Comparison of ENCODE assay signal across 21 cellular contexts in the genomic region with DNA sequence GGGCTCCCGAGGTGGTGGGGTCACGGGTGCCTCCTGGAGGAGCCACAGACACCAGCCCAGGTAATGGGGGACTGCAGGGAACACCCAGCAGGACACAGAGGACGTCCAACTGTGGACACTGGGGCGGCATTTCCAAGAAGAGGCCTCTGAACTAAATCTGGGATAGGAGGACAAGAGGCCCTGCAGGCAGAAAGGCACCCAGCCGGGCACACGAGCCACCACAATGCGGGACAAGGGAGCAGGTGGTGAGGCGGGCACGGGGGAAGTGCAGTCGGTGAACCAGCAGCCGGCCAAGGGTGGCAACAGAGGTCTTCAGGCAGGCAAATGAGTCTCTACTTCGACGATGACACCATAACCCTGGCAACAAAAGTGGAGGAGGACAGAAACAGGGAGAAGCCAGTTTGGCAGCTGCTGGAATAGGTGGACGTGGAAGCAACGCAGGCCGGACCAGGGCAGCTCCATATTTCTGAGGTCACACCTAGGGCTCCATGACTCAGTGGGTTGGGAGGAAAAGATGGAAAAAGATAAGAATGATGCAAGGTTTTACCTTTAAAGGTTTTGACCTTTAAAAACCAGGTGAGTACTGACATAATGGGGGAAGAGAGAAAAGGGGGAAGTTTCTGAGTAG. TPM values are rescaled to one million over a fixed set of nuclear protein-coding genes. Genes with fewer than 3 reads are reported as not detected.
DNase-seq lines count a peak whose midpoint lies in the region; ATAC-seq and TF ChIP-seq lines count a peak whose summit lies in the region.
"Had no signal": no experiment of that assay in that cellular context is flagged by ENCODE, and none has a peak within 500 bp of the region (broad histone marks: within the 10 kb centered on the region; RNA-seq: fewer than 3 reads in every experiment).

No MANE protein-coding gene starts in this region.

- H2BK5ac ChIP-seq in mesenchymal stem cell (ENCODE audit: low read depth, low read length, poor library complexity, severe bottlenecking): no peak overlapping the region
- H2BK5ac ChIP-seq in trophoblast cell (ENCODE audit: low read depth, low read length, poor library complexity): no peak overlapping the region

- no peak overlapping the region for H4K12ac ChIP-seq in trophoblast cell (ENCODE audit: low read depth, low read length)

- ATAC-seq in HG03280 (IDR thresholded peaks at IDR 0.05; ENCODE audit: unreplicated experiment): no peak
- ATAC-seq: A549 had no signal

- no peaks in the 10 kb centered on the region for H3K79me2 ChIP-seq in PC-9 (ENCODE audit: low read depth)
- no peaks in the 10 kb centered on the region for H3K79me2 ChIP-seq in trophoblast cell (ENCODE audit: control insufficient read depth, insufficient read depth, low read length, poor library complexity)

- BruUV-seq in PC-9 (replicated peaks; lab: Mats Ljungman, UMichigan): no TSS peak

- no peaks in the 10 kb centered on the region for H3K9me3 ChIP-seq in PC-9 (ENCODE audit: insufficient read depth, low read depth)
- no peaks in the 10 kb centered on the region for H3K9me3 ChIP-seq in mesenchymal stem cell (ENCODE audit: control insufficient read depth, low read length)
- H3K9me3 ChIP-seq in trophoblast cell (ENCODE audit: insufficient read depth, low read depth, low read length): no peaks in the 10 kb centered on the region
- H3K9me3 ChIP-seq: A549, HAP-1 had no signal

- peaks cover 15% of the 10 kb centered on the region; the same call in 1 of the 2 replicates for H3F3A ChIP-seq in PC-9 (ENCODE audit: insufficient read depth, low read depth)

- H3K9me2 ChIP-seq in PC-9 (ENCODE audit: insufficient read depth): no peaks in the 10 kb centered on the region

- intact Hi-C loops in PC-9 (cut with micrococcal nuclease; ENCODE audit: unreplicated experiment): loop anchor here (5.0 to 10.0 kb wide), 3 partner anchors 53 to 615 kb away; partner anchors contain the start of gene PRKAG2

- H3K27ac Mint-ChIP-seq in activated naive CD4-positive, alpha-beta T cell treated with anti-CD3 and anti-CD28 coated beads, Interleukin-2, amount 50 U/mL, for 24 hours: peak overlapping the region; percentile 14
- H3K27ac Mint-ChIP-seq: CD4-positive, alpha-beta T cell had no signal

- TF ChIP-seq CTCF in PC-9 (conservative IDR thresholded peaks at IDR 0.05): no peak

- WGBS in mesenchymal stem cell: 83% methylated on average over 16 of the region's 16 CpGs
- WGBS in trophoblast cell (ENCODE audit: extremely low coverage, insufficient coverage, insufficient read length): no CpG with 5 or more reads among the region's 16 CpGs

- H2BK12ac ChIP-seq in mesenchymal stem cell (ENCODE audit: low read length in 2 of 2) (no peak overlapping the region), trophoblast cell (ENCODE audit: low read length) (no peak overlapping the region)

- H3K14ac ChIP-seq in mesenchymal stem cell (ENCODE audit: low read length in 2 of 2): no peak overlapping the region
- no peak overlapping the region for H3K14ac ChIP-seq in trophoblast cell (ENCODE audit: low read length)

- no peak overlapping the region for H3K4me3 ChIP-seq in PC-9
- H3K4me3 ChIP-seq in mesenchymal stem cell (ENCODE audit: insufficient read depth in 1 of 2, low read depth in 1 of 2, low read length in 2 of 2): no peak overlapping the region
- H3K4me3 ChIP-seq in trophoblast cell (ENCODE audit: low read depth, low read length): no peak overlapping the region
- H3K4me3 ChIP-seq: A549, HAP-1 had no signal

- no peaks in the 10 kb centered on the region for H3K36me3 Mint-ChIP-seq in activated naive CD4-positive, alpha-beta T cell treated with anti-CD3 and anti-CD28 coated beads, Interleukin-2, amount 50 U/mL, for 24 hours

- DNase-seq in activated naive CD4-positive, alpha-beta T cell treated with anti-CD3 and anti-CD28 coated beads, Interleukin-2, amount 50 U/mL, for 16 hours: no peak
- DNase-seq in PC-9: peak; percentile 27 to 59
- DNase-seq in mesenchymal stem cell: no peak
- DNase-seq in trophoblast cell: peak; percentile 67 to 80
- DNase-seq in NOMO-1 treated with DMSO at 0.1 percent for 48 hours (lab: John Stamatoyannopoulos, UW; ENCODE audit: unreplicated experiment): no peak
- DNase-seq in kidney glomerular epithelial cell (lab: John Stamatoyannopoulos, UW): no peak
- DNase-seq: AML-193; CD4-positive, alpha-beta T cell; DMS153; DMS79; GDM1; GOT3; IMR-90 had no signal

- H3K27me3 Mint-ChIP-seq in activated naive CD4-positive, alpha-beta T cell treated with anti-CD3 and anti-CD28 coated beads, Interleukin-2, amount 50 U/mL, for 24 hours: no peaks in the 10 kb centered on the region
- H3K27me3 Mint-ChIP-seq: CD4-positive, alpha-beta T cell had no signal

- no peak overlapping the region for H3K18ac ChIP-seq in mesenchymal stem cell (ENCODE audit: low read depth in 1 of 2, low read length in 2 of 2)
- H3K18ac ChIP-seq in trophoblast cell (ENCODE audit: low read length): no peak overlapping the region

- H2AFZ ChIP-seq in PC-9 (no peak overlapping the region), mesenchymal stem cell (ENCODE audit: low read depth, low read length) (no peak overlapping the region), trophoblast cell (ENCODE audit: insufficient read depth, low read length, poor library complexity) (no peak overlapping the region)

- no peak overlapping the region for H3K4me2 ChIP-seq in PC-9
- no peak overlapping the region for H3K4me2 ChIP-seq in mesenchymal stem cell (ENCODE audit: low read length, poor library complexity, severe bottlenecking)
- no peak overlapping the region for H3K4me2 ChIP-seq in trophoblast cell (ENCODE audit: low read length)
- H3K4me2 ChIP-seq: A549 had no signal

- peaks cover 13% of the 10 kb centered on the region for H3K4me1 Mint-ChIP-seq in activated naive CD4-positive, alpha-beta T cell treated with anti-CD3 and anti-CD28 coated beads, Interleukin-2, amount 50 U/mL, for 24 hours

- no peak overlapping the region for H4K8ac ChIP-seq in mesenchymal stem cell (ENCODE audit: low read length)
- no peak overlapping the region for H4K8ac ChIP-seq in trophoblast cell (ENCODE audit: low read depth, low read length)

- H3K4ac ChIP-seq in mesenchymal stem cell (ENCODE audit: low read depth in 1 of 2, low read length in 2 of 2): no peak overlapping the region
- H3K4ac ChIP-seq in trophoblast cell (ENCODE audit: low read depth, low read length): no peak overlapping the region

- H4K91ac ChIP-seq in mesenchymal stem cell (ENCODE audit: low read length) (peak overlapping the region; percentile 18), trophoblast cell (ENCODE audit: low read depth, low read length) (peak overlapping the region; percentile 10)

- CTCF ChIA-PET in PC-9 (lab: Charles Lee): no interaction called here

- H2BK15ac ChIP-seq in mesenchymal stem cell (ENCODE audit: low read depth, poor library complexity, severe bottlenecking): no peak overlapping the region

- no peak overlapping the region for H2AK5ac ChIP-seq in mesenchymal stem cell (ENCODE audit: low read length, severe bottlenecking)
- no peak overlapping the region for H2AK5ac ChIP-seq in trophoblast cell (ENCODE audit: low read length)

- H3K9me3 Mint-ChIP-seq in activated naive CD4-positive, alpha-beta T cell treated with anti-CD3 and anti-CD28 coated beads, Interleukin-2, amount 50 U/mL, for 24 hours: no peaks in the 10 kb centered on the region
- H3K9me3 Mint-ChIP-seq: CD4-positive, alpha-beta T cell had no signal

- H3K23ac ChIP-seq in mesenchymal stem cell (ENCODE audit: low read length in 2 of 2) (no peak overlapping the region), trophoblast cell (ENCODE audit: low read length) (no peak overlapping the region)

- H3K4me3 Mint-ChIP-seq in activated naive CD4-positive, alpha-beta T cell treated with anti-CD3 and anti-CD28 coated beads, Interleukin-2, amount 50 U/mL, for 24 hours: no peak overlapping the region
- H3K4me3 Mint-ChIP-seq: CD4-positive, alpha-beta T cell had no signal

- no peaks in the 10 kb centered on the region for H4K20me1 ChIP-seq in PC-9 (ENCODE audit: insufficient read depth)

- H3K27me3 ChIP-seq in PC-9 (ENCODE audit: insufficient read depth, low read depth) (no peaks in the 10 kb centered on the region), mesenchymal stem cell (ENCODE audit: control insufficient read depth in 1 of 2, insufficient read depth in 1 of 2, low read length in 2 of 2) (peaks cover 15 to 26% of the 10 kb centered on the region in 2 experiments), trophoblast cell (ENCODE audit: insufficient read depth, low read length) (no peaks in the 10 kb centered on the region)

- POLR2A ChIA-PET in PC-9 (lab: Charles Lee; ENCODE audit: unreplicated experiment): no interaction called here

- H3K36me3 ChIP-seq in PC-9 (ENCODE audit: low read depth): no peaks in the 10 kb centered on the region
- H3K36me3 ChIP-seq in mesenchymal stem cell (ENCODE audit: control insufficient read depth in 1 of 2, insufficient read depth in 2 of 2, low read depth in 1 of 2, low read length in 2 of 2): no peaks in the 10 kb centered on the region
- H3K36me3 ChIP-seq in trophoblast cell (ENCODE audit: control insufficient read depth in 1 of 2, insufficient read depth in 2 of 2, low read length in 2 of 2): no peaks in the 10 kb centered on the region
- H3K36me3 ChIP-seq: HAP-1 had no signal

- H3K4me1 ChIP-seq in PC-9 (replicated peaks; ENCODE audit: insufficient read depth) (peaks cover 13% of the 10 kb centered on the region), mesenchymal stem cell (ENCODE audit: control insufficient read depth, insufficient read depth, low read depth, low read length) (peaks cover 1% of the 10 kb centered on the region), trophoblast cell (ENCODE audit: control insufficient read depth in 1 of 2, insufficient read depth in 2 of 2, low read length in 2 of 2) (peaks cover 6 to 8% of the 10 kb centered on the region in 2 experiments)
- H3K4me1 ChIP-seq: HAP-1 had no signal

- H3K9ac ChIP-seq in mesenchymal stem cell (ENCODE audit: low read length): no peak overlapping the region
- no peak overlapping the region for H3K9ac ChIP-seq in trophoblast cell (ENCODE audit: low read length)

- H2BK120ac ChIP-seq in mesenchymal stem cell (ENCODE audit: low read depth, low read length) (no peak overlapping the region), trophoblast cell (ENCODE audit: insufficient read depth, low read length, poor library complexity) (no peak overlapping the region)

- H3K27ac ChIP-seq in PC-9 (no peak overlapping the region), mesenchymal stem cell (ENCODE audit: low read length, poor library complexity, severe bottlenecking) (no peak overlapping the region), trophoblast cell (ENCODE audit: low read depth, low read length) (no peak overlapping the region)
- H3K27ac ChIP-seq: 22Rv1, A549, C4-2B had no signal

- H3K79me1 ChIP-seq in mesenchymal stem cell (replicated peaks; ENCODE audit: low read length, poor library complexity, severe bottlenecking) (no peaks in the 10 kb centered on the region), trophoblast cell (ENCODE audit: low read length) (no peaks in the 10 kb centered on the region)

RNA-seq across cellular contexts. Expression of gene GALNTL5, which starts 26.1 kb away (rescaled TPM):
- total RNA-seq in PC-9 (2021): not detected in 2 replicates
- polyA plus RNA-seq in mesenchymal stem cell (2013, experiment 1 of 2): not detected
- not detected for polyA plus RNA-seq in mesenchymal stem cell (2013, experiment 2 of 2)
- polyA plus RNA-seq in trophoblast cell (2013): not detected in 2 replicates
- total RNA-seq: CD4-positive, alpha-beta T cell; Daoy; IMR-90 had no signal
- polyA plus RNA-seq: A549, BJ, IMR-90 had no signal

RNA-seq across cellular contexts. Expression of gene PRKAG2, which starts 53.2 kb away (rescaled TPM):
- total RNA-seq in PC-9 (2021): 32.6 and 37.3 TPM in 2 replicates
- polyA plus RNA-seq in mesenchymal stem cell (2013, experiment 1 of 2): 18.0 TPM
- 18.8 TPM for polyA plus RNA-seq in mesenchymal stem cell (2013, experiment 2 of 2)
- polyA plus RNA-seq in trophoblast cell (2013): 34.2 and 36.3 TPM in 2 replicates

Comparison
In these comparisons a context has a peak if more than half of its experiments do, and no peak if none do; other contexts are left out.
1. DNase-seq: peak in PC-9 (2 of 2) and trophoblast cell (2 of 2); none in activated naive CD4-positive, alpha-beta T cell treated with anti-CD3 and anti-CD28 coated beads, Interleukin-2, amount 50 U/mL, for 16 hours (single experiment), mesenchymal stem cell (single experiment), NOMO-1 treated with DMSO at 0.1 percent for 48 hours (single experiment) and kidney glomerular epithelial cell (single experiment).